Comparison of ENCODE assay signal across 9 cellular contexts in genomic region chr16:90022209-90023077, GRCh38. TPM values are rescaled to one million over a fixed set of nuclear protein-coding genes. Genes with fewer than 3 reads are reported as not detected.
A peak's percentile ranks its signal among the peaks of the same experiment; 100 is the strongest.
DNase-seq lines count a peak whose midpoint lies in the region; ATAC-seq, FAIRE-seq and TF ChIP-seq lines count a peak whose summit lies in the region.
"Had no signal": no experiment of that assay in that cellular context is flagged by ENCODE, and none has a peak within 500 bp of the region (broad histone marks: within the 10 kb centered on the region; RNA-seq: fewer than 3 reads in every experiment).

No MANE protein-coding gene starts in this region.

- no peaks in the 10 kb centered on the region for H3K9me3 Mint-ChIP-seq in neural crest cell

- H4K20me1 ChIP-seq in BLaER1 treated with 17β-estradiol and CSF1 and Interleukin-3, amounts not matched to agents 10 nM and 100 nM, result peaks cover 0 to 15% (median 9%) of the 10 kb centered on the region in 11 experiments; a peak in 10 of 22 replicates

- peak overlapping the region; percentile 82 for H3K4me3 Mint-ChIP-seq in neural crest cell

- H3K36me3 Mint-ChIP-seq in neural crest cell (ENCODE audit: low read depth), result no peaks in the 10 kb centered on the region

- DNase-seq in KG1 (lab: John Stamatoyannopoulos, UW), result peak; percentile 77
- peak; percentile 74 for DNase-seq in RCC 7860 (ENCODE audit: low spot score)
- DNase-seq in activated effector memory CD4-positive, alpha-beta T cell treated with Interleukin-2 at 50 U/mL for 16 hours, result peak; percentile 66
- DNase-seq in fibroblast of the conjunctiva (ENCODE audit: low read depth), result peak; percentile 69
- DNase-seq in neural crest cell (ENCODE audit: low read depth, low spot score), result no peak
- peak; percentile 95 for DNase-seq in stomach

- H3K4me2 ChIP-seq in BLaER1 treated with 17β-estradiol and CSF1 and Interleukin-3, amounts not matched to agents 10 nM and 100 nM, result peak overlapping the region; percentile 87 to 99 (median 98)

- no peaks in the 10 kb centered on the region for H3K9me3 ChIP-seq in BLaER1 treated with 17β-estradiol and CSF1 and Interleukin-3, amounts not matched to agents 10 nM and 100 nM (replicated peaks in 1 of 11)
- no peaks in the 10 kb centered on the region for H3K9me3 ChIP-seq in stomach

- intact Hi-C loops in stomach (cut with DNase I; ENCODE audit: low total_unique reads), result no loop called here

- peaks cover 49 to 78% (median 68%) of the 10 kb centered on the region in 10 experiments for H3K4me1 ChIP-seq in BLaER1 treated with 17β-estradiol and CSF1 and Interleukin-3, amounts not matched to agents 10 nM and 100 nM
- peaks cover 22 to 57% (median 50%) of the 10 kb centered on the region in 4 donors for H3K4me1 ChIP-seq in stomach

- H3K4me3 ChIP-seq in BLaER1 treated with 17β-estradiol and CSF1 and Interleukin-3, amounts not matched to agents 10 nM and 100 nM, result peak overlapping the region; percentile 64 to 78 (median 72)
- H3K4me3 ChIP-seq in stomach, result peak overlapping the region; percentile 68 to 83 (median 78)

- H3K36me3 ChIP-seq in BLaER1 treated with 17β-estradiol and CSF1 and Interleukin-3, amounts not matched to agents 10 nM and 100 nM, result no peaks in the 10 kb centered on the region; a peak in 1 of 22 replicates
- H3K36me3 ChIP-seq in stomach, result peaks cover 0 to 4% (median under 1%) of the 10 kb centered on the region in 4 donors

- peak in 1 of 4 donors; percentile 8 for TF ChIP-seq POLR2A in stomach (IDR thresholded peaks at IDR 0.05)

- ATAC-seq in GM19438 (IDR thresholded peaks at IDR 0.05; ENCODE audit: low read depth, unreplicated experiment), result peak; percentile 70

- H3K4me1 Mint-ChIP-seq in neural crest cell, result peaks cover 22% of the 10 kb centered on the region

- peaks cover 18 to 36% (median 26%) of the 10 kb centered on the region in 11 experiments for H3K27me3 ChIP-seq in BLaER1 treated with 17β-estradiol and CSF1 and Interleukin-3, amounts not matched to agents 10 nM and 100 nM
- H3K27me3 ChIP-seq in stomach, result peaks cover 0 to 18% (median 5%) of the 10 kb centered on the region in 3 donors

- no peak for TF ChIP-seq EP300 in stomach (IDR thresholded peaks at IDR 0.05)

- FAIRE-seq in RCC 7860 (lab: Jason Lieb, UNC), result no peak

- peak overlapping the region; percentile 50 to 84 (median 73); a peak in 21 of 22 replicates for H3K27ac ChIP-seq in BLaER1 treated with 17β-estradiol and CSF1 and Interleukin-3, amounts not matched to agents 10 nM and 100 nM
- H3K27ac ChIP-seq in stomach, result peak overlapping the region; percentile 60 to 85 (median 78)

- no peak for TF ChIP-seq CTCF in neural crest cell (conservative IDR thresholded peaks at IDR 0.05)
- no peak for TF ChIP-seq CTCF in stomach (IDR thresholded peaks at IDR 0.05)

- no peak overlapping the region for H3K27ac Mint-ChIP-seq in neural crest cell (ENCODE audit: unreplicated experiment)

- WGBS in stomach, 5 donors, result 3 to 11% (median 6%) methylated on average over 13 to 57 of the region's 57 CpGs

- H3K27me3 Mint-ChIP-seq in neural crest cell (ENCODE audit: low read depth), result peaks cover 42% of the 10 kb centered on the region

- peak overlapping the region; percentile 71 to 88 (median 84) for H3K9ac ChIP-seq in BLaER1 treated with 17β-estradiol and CSF1 and Interleukin-3, amounts not matched to agents 10 nM and 100 nM

RNA-seq across cellular contexts. Expression of gene DBNDD1, which starts 3.2 kb away (rescaled TPM):
- total RNA-seq in neural crest cell, result 4.9 and 5.6 TPM in 2 replicates
- total RNA-seq in stomach, result 10 to 100 TPM in 2 of 5 donors, 1 to 10 TPM in 1, under 1 TPM in 1, not detected in 1; 0.73 to 37.1 (median 15.1) TPM
- polyA plus RNA-seq in stomach, result 1 to 10 TPM; 5.8 to 9.9 (median 7.3) TPM

RNA-seq across cellular contexts. Expression of gene PRDM7, which starts 54.7 kb away (rescaled TPM):
- total RNA-seq in neural crest cell (not detected in 2 replicates), stomach (not detected)
- polyA plus RNA-seq in stomach, result not detected
- total RNA-seq: T-helper 2 cell treated with Interferon-gamma antibody and Interleukin-4, amounts not matched to agents 100 ng/mL and 5 ng/mL, for 36 hours had no signal
